ENCODE assay signal across 1 cellular context in the genomic region with DNA sequence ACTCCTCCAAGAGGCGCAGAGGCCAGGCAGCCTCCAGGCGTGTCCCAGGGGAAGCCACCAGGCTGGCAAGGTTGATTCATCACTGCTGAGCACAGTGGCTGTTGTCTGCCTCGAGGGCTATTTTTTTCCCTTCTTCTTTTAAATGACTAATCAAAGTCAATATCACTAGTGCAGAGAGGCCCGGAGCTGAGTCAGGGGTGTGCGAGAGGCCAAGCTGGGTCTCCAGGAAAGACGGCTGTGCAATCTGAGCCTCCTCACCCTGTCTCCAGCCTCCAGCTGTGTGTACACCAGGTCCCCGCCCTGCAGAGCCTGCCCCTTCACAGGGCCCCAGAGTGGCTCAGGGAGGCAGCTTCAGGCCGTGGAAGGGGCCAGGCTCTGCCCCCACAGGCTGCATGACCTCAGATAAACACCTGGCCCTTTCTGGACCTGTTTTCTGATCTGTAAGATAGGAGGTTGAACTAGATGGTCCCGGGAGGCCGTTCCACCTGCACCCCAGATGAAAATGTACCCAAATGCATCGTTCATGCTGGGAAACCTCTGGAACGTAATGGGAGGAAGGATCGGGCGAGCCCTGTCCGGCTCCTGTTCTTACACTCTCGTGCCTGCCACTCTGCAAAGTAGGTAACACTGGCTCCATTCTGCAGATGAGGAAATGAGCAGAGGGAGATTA.
TF ChIP-seq lines count a peak whose summit lies in the region.

No MANE protein-coding gene starts in this region.

TF ChIP-seq in K562, 482 proteins besides CTCF, POLR2A, EP300 and RAD21 (continues in another document):
- TF ChIP-seq HIVEP1 (CRISPR knock-in tag; IDR thresholded peaks at IDR 0.05) (0 out of 2 replicates have a peak, but pooled peaks have one; percentile 45), XRCC3 (IDR thresholded peaks at IDR 0.05) (no peak), HOXB6 (CRISPR knock-in tag; IDR thresholded peaks at IDR 0.05; ENCODE audit: borderline replicate concordance) (no peak), ZFP1 (CRISPR knock-in tag; IDR thresholded peaks at IDR 0.05) (no peak), SIRT6 (IDR thresholded peaks at IDR 0.05; ENCODE audit: low read depth, low read length) (no peak), HLTF (IDR thresholded peaks at IDR 0.05) (no peak; the same call in 1 of the 2 replicates), ZNF551 (CRISPR knock-in tag; IDR thresholded peaks at IDR 0.05) (no peak), RB1 (IDR thresholded peaks at IDR 0.05; ENCODE audit: low read depth) (peak; percentile 37; the same call in 1 of the 2 replicates), ETV5 (CRISPR knock-in tag; IDR thresholded peaks at IDR 0.05; ENCODE audit: low read depth) (no peak), POU5F1 (IDR thresholded peaks at IDR 0.05; ENCODE audit: borderline replicate concordance, low read depth, low read length, partially characterized antibody) (no peak), FOXA3 (CRISPR knock-in tag; conservative IDR thresholded peaks at IDR 0.05 in 1 of 2, IDR thresholded peaks at IDR 0.05 in 1 of 2) (peak; percentile 93 to 99), MYNN (IDR thresholded peaks at IDR 0.05) (peak; percentile 85), MYNN (CRISPR knock-in tag; IDR thresholded peaks at IDR 0.05) (no peak), RFX1 (IDR thresholded peaks at IDR 0.05) (no peak), CHCHD3 (CRISPR knock-in tag; IDR thresholded peaks at IDR 0.05) (no peak), TEAD2 (tag; IDR thresholded peaks at IDR 0.05) (no peak), IFI16 (CRISPR knock-in tag; IDR thresholded peaks at IDR 0.05) (no peak), HDAC2 (IDR thresholded peaks at IDR 0.05) (peak; percentile 83), NFE2 (IDR thresholded peaks at IDR 0.05; ENCODE audit: low read depth) (peak; percentile 83), CHD1 (IDR thresholded peaks at IDR 0.05; ENCODE audit: low read length) (no peak), SMC3 (conservative IDR thresholded peaks at IDR 0.05; ENCODE audit: insufficient read depth, low read depth, low read length) (no peak), ZNF77 (CRISPR knock-in tag; IDR thresholded peaks at IDR 0.05) (no peak), MCM7 (IDR thresholded peaks at IDR 0.05) (no peak), HEY1 (CRISPR knock-in tag; IDR thresholded peaks at IDR 0.05; ENCODE audit: borderline replicate concordance) (no peak), TBP (optimal IDR thresholded peaks at IDR 0.05; ENCODE audit: low read depth, low read length) (no peak), NRF1 (conservative IDR thresholded peaks at IDR 0.05 in 1 of 2, IDR thresholded peaks at IDR 0.05 in 1 of 2) (peak; percentile 45 to 56; a peak in 3 of 4 replicates), ZEB2 (IDR thresholded peaks at IDR 0.05) (peak; percentile 91), BACH1 (tag; IDR thresholded peaks at IDR 0.05) (peak; percentile 73; the same call in 1 of the 2 replicates), SMAD2 (IDR thresholded peaks at IDR 0.05; ENCODE audit: low read depth, low read length) (no peak), DNMT1 (IDR thresholded peaks at IDR 0.05) (no peak)
- TF ChIP-seq, protein P1, sequence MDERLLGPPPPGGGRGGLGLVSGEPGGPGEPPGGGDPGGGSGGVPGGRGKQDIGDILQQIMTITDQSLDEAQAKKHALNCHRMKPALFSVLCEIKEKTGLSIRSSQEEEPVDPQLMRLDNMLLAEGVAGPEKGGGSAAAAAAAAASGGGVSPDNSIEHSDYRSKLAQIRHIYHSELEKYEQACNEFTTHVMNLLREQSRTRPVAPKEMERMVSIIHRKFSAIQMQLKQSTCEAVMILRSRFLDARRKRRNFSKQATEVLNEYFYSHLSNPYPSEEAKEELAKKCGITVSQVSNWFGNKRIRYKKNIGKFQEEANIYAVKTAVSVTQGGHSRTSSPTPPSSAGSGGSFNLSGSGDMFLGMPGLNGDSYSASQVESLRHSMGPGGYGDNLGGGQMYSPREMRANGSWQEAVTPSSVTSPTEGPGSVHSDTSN (CRISPR knock-in tag; IDR thresholded peaks at IDR 0.05; ENCODE audit: low read depth): no peak
- TF ChIP-seq, protein P1 (tag; conservative IDR thresholded peaks at IDR 0.05; ENCODE audit: low read depth): no peak
- TF ChIP-seq, protein P2, sequence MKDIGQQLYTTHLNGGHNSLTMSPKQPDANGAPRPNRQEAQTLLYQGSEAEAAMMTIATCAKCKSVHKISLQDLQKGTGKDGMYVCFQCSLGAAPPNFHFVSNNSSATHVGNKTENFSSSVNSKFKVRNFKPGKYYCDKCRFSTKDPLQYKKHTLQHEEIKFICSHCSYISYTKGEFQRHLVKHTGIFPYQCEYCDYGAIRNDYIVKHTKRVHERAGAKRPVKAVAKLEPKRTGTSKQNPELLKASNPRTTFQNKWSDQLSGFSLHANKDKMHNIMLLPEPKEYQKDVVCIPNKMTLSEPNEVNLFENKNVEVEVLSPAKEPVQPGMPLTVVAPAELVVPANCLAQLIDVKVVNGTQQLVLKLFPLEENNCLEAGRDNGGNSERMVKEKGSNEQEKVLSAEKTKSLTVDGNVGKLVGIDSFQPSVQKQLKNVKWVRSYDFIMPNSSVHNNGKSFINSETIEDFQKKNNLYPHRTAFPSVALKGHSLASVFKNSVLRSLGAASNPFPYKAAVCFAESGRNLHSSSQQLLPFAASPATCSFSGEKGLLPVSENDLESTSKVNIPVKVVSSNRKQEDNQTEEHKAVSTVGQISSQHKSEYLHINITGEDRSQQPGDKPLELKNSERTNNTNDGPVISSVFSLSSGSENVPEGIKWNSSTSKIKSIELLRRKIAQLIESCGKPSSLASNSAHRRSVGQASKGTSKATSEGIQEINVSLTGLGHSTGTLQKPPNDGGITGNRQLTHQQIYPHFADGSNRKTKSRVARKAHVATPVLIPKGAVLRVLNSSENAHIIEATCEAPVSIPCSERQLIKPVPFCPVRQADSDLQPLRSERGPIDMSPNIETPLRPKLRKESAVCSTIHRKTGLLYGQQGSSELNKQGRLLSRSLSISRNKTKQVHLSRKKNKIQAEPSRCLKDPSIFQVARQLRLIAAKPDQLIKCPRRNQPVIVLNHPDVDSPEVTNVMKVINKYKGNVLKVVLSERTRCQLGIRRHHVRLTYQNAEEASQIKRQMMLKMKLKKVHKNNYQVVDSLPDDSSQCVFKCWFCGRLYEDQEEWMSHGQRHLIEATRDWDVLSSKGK (CRISPR knock-in tag; IDR thresholded peaks at IDR 0.05): no peak
- TF ChIP-seq, protein P3, sequence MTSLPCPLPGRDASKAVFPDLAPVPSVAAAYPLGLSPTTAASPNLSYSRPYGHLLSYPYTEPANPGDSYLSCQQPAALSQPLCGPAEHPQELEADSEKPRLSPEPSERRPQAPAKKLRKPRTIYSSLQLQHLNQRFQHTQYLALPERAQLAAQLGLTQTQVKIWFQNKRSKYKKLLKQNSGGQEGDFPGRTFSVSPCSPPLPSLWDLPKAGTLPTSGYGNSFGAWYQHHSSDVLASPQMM (CRISPR knock-in tag; IDR thresholded peaks at IDR 0.05): no peak
- TF ChIP-seq, protein P4, sequence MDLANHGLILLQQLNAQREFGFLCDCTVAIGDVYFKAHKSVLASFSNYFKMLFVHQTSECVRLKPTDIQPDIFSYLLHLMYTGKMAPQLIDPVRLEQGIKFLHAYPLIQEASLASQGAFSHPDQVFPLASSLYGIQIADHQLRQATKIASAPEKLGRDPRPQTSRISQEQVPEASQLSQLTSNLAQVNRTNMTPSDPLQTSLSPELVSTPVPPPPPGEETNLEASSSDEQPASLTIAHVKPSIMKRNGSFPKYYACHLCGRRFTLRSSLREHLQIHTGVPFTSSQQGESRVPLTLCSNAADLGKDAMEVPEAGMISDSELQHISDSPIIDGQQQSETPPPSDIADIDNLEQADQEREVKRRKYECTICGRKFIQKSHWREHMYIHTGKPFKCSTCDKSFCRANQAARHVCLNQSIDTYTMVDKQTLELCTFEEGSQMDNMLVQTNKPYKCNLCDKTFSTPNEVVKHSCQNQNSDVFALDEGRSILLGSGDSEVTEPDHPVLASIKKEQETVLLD (IDR thresholded peaks at IDR 0.05): peak; percentile 40; the same call in 1 of the 2 replicates
- TF ChIP-seq, protein P5, sequence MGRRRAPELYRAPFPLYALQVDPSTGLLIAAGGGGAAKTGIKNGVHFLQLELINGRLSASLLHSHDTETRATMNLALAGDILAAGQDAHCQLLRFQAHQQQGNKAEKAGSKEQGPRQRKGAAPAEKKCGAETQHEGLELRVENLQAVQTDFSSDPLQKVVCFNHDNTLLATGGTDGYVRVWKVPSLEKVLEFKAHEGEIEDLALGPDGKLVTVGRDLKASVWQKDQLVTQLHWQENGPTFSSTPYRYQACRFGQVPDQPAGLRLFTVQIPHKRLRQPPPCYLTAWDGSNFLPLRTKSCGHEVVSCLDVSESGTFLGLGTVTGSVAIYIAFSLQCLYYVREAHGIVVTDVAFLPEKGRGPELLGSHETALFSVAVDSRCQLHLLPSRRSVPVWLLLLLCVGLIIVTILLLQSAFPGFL (CRISPR knock-in tag; IDR thresholded peaks at IDR 0.05): no peak
- TF ChIP-seq, protein P6, sequence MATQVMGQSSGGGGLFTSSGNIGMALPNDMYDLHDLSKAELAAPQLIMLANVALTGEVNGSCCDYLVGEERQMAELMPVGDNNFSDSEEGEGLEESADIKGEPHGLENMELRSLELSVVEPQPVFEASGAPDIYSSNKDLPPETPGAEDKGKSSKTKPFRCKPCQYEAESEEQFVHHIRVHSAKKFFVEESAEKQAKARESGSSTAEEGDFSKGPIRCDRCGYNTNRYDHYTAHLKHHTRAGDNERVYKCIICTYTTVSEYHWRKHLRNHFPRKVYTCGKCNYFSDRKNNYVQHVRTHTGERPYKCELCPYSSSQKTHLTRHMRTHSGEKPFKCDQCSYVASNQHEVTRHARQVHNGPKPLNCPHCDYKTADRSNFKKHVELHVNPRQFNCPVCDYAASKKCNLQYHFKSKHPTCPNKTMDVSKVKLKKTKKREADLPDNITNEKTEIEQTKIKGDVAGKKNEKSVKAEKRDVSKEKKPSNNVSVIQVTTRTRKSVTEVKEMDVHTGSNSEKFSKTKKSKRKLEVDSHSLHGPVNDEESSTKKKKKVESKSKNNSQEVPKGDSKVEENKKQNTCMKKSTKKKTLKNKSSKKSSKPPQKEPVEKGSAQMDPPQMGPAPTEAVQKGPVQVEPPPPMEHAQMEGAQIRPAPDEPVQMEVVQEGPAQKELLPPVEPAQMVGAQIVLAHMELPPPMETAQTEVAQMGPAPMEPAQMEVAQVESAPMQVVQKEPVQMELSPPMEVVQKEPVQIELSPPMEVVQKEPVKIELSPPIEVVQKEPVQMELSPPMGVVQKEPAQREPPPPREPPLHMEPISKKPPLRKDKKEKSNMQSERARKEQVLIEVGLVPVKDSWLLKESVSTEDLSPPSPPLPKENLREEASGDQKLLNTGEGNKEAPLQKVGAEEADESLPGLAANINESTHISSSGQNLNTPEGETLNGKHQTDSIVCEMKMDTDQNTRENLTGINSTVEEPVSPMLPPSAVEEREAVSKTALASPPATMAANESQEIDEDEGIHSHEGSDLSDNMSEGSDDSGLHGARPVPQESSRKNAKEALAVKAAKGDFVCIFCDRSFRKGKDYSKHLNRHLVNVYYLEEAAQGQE (CRISPR knock-in tag; IDR thresholded peaks at IDR 0.05; ENCODE audit: low read depth): no peak
- TF ChIP-seq, protein P7, sequence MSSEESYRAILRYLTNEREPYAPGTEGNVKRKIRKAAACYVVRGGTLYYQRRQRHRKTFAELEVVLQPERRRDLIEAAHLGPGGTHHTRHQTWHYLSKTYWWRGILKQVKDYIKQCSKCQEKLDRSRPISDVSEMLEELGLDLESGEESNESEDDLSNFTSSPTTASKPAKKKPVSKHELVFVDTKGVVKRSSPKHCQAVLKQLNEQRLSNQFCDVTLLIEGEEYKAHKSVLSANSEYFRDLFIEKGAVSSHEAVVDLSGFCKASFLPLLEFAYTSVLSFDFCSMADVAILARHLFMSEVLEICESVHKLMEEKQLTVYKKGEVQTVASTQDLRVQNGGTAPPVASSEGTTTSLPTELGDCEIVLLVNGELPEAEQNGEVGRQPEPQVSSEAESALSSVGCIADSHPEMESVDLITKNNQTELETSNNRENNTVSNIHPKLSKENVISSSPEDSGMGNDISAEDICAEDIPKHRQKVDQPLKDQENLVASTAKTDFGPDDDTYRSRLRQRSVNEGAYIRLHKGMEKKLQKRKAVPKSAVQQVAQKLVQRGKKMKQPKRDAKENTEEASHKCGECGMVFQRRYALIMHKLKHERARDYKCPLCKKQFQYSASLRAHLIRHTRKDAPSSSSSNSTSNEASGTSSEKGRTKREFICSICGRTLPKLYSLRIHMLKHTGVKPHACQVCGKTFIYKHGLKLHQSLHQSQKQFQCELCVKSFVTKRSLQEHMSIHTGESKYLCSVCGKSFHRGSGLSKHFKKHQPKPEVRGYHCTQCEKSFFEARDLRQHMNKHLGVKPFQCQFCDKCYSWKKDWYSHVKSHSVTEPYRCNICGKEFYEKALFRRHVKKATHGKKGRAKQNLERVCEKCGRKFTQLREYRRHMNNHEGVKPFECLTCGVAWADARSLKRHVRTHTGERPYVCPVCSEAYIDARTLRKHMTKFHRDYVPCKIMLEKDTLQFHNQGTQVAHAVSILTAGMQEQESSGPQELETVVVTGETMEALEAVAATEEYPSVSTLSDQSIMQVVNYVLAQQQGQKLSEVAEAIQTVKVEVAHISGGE (CRISPR knock-in tag; IDR thresholded peaks at IDR 0.05): peak in 1 of 3 experiments; percentile 64; a peak in 1 of 6 replicates
- TF ChIP-seq, protein P8, sequence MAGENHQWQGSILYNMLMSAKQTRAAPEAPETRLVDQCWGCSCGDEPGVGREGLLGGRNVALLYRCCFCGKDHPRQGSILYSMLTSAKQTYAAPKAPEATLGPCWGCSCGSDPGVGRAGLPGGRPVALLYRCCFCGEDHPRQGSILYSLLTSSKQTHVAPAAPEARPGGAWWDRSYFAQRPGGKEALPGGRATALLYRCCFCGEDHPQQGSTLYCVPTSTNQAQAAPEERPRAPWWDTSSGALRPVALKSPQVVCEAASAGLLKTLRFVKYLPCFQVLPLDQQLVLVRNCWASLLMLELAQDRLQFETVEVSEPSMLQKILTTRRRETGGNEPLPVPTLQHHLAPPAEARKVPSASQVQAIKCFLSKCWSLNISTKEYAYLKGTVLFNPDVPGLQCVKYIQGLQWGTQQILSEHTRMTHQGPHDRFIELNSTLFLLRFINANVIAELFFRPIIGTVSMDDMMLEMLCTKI (IDR thresholded peaks at IDR 0.05; ENCODE audit: partially characterized antibody): no peak
